Comparison of ENCODE assay signal across 14 cellular contexts in genomic region chr9:94697972-94698581, GRCh38. TPM values are rescaled to one million over a fixed set of nuclear protein-coding genes. Genes with fewer than 3 reads are reported as not detected.
DNase-seq lines count a peak whose midpoint lies in the region; ATAC-seq and TF ChIP-seq lines count a peak whose summit lies in the region.
"Had no signal": no experiment of that assay in that cellular context is flagged by ENCODE, and none has a peak within 500 bp of the region (broad histone marks: within the 10 kb centered on the region; RNA-seq: fewer than 3 reads in every experiment).

No MANE protein-coding gene starts in this region.

- no peaks in the 10 kb centered on the region for H3K79me1 ChIP-seq in mesendoderm (ENCODE audit: low read length)

- no peak overlapping the region for H3K4me2 ChIP-seq in mesendoderm (ENCODE audit: low read length)

- H3K36me3 ChIP-seq in HUES48 (ENCODE audit: control insufficient read depth, insufficient read depth, low read length), result no peaks in the 10 kb centered on the region
- no peaks in the 10 kb centered on the region for H3K36me3 ChIP-seq in mesendoderm (ENCODE audit: control insufficient read depth, insufficient read depth, low read length)
- H3K36me3 ChIP-seq: prostate gland had no signal

- ATAC-seq in GM19351 (IDR thresholded peaks at IDR 0.05; ENCODE audit: unreplicated experiment), result no peak
- ATAC-seq: GM12878, left cardiac atrium had no signal

- POLR2A ChIA-PET in RWPE1 (lab: Yijun Ruan, JAX; ENCODE audit: low non-redundant PET), result no interaction called here

- DNase-seq in AG20443 (ENCODE audit: low spot score) (peak; percentile 37), dedifferentiated amniotic fluid mesenchymal stem cell (ENCODE audit: extremely low spot score) (peak; percentile 33), mesendoderm (peak; percentile 71), RWPE1 (ENCODE audit: low spot score) (no peak), Ammon's horn (ENCODE audit: low spot score) (no peak)
- DNase-seq in stimulated activated CD4-positive, alpha-beta T cell treated with anti-CD3 and anti-CD28 coated beads, Interleukin-12 subunit alpha, Interleukin-12 subunit beta, amount 100 ng/mL, for 4 hours, result no peak
- DNase-seq: activated CD8-positive, alpha-beta memory T cell treated with anti-CD3 and anti-CD28 coated beads for 24 hours; CD4-positive, alpha-beta memory T cell; left cardiac atrium; NCI-H345 had no signal

- H3K27ac ChIP-seq in HUES48 (ENCODE audit: low read depth, low read length), result peak overlapping the region; percentile 24
- no peak overlapping the region for H3K27ac ChIP-seq in mesendoderm (ENCODE audit: low read depth, low read length)
- no peak overlapping the region for H3K27ac ChIP-seq in RWPE1

- H3K23ac ChIP-seq in mesendoderm (ENCODE audit: low read length), result no peak overlapping the region

- no peak overlapping the region for H3K18ac ChIP-seq in mesendoderm (ENCODE audit: low read length)

- no peaks in the 10 kb centered on the region for H3K9me3 ChIP-seq in HUES48 (ENCODE audit: control insufficient read depth, insufficient read depth, low read length)
- H3K9me3 ChIP-seq: prostate gland had no signal

- H3K4me1 ChIP-seq in HUES48 (ENCODE audit: control insufficient read depth, insufficient read depth, low read length) (peaks cover 12% of the 10 kb centered on the region), mesendoderm (ENCODE audit: control insufficient read depth, low read depth, low read length) (peaks cover 10% of the 10 kb centered on the region)

- H2AK5ac ChIP-seq in mesendoderm (ENCODE audit: low read length), result no peak overlapping the region

- H2BK120ac ChIP-seq in mesendoderm (ENCODE audit: low read depth, low read length), result no peak overlapping the region

- TF ChIP-seq CTCF in RWPE1 (conservative IDR thresholded peaks at IDR 0.05; ENCODE audit: low read depth), result no peak

- no peak overlapping the region for H2BK15ac ChIP-seq in mesendoderm (replicated peaks; ENCODE audit: low read depth)

- no peak overlapping the region for H4K8ac ChIP-seq in mesendoderm (ENCODE audit: low read depth, low read length)

- H3K27me3 ChIP-seq in HUES48 (ENCODE audit: control insufficient read depth, insufficient read depth, low read length) (no peaks in the 10 kb centered on the region), mesendoderm (ENCODE audit: insufficient read depth, low read length, poor library complexity) (no peaks in the 10 kb centered on the region)

- CTCF ChIA-PET in RWPE1 (lab: Yijun Ruan, JAX), result interaction anchor here (0.8 to 3.5 kb wide), 3 partner anchors 17 to 430 kb away, joined by 5 to 21 read pairs (median 5); partner anchors contain the start of gene PCAT7

- H2BK5ac ChIP-seq in mesendoderm (ENCODE audit: low read length), result no peak overlapping the region

- no peak overlapping the region for H3K4me3 ChIP-seq in HUES48 (ENCODE audit: low read depth, low read length)
- no peak overlapping the region for H3K4me3 ChIP-seq in mesendoderm (ENCODE audit: low read length)
- H3K4me3 ChIP-seq: GM12878, prostate gland had no signal

- WGBS in mesendoderm (ENCODE audit: extremely low coverage, insufficient coverage, low lambda C conversion rate), result no CpG with 5 or more reads among the region's 5 CpGs

- H3K79me2 ChIP-seq in mesendoderm (ENCODE audit: control insufficient read depth, insufficient read depth, low read length), result no peaks in the 10 kb centered on the region

- H3K4ac ChIP-seq in mesendoderm (ENCODE audit: low read depth, low read length), result peak overlapping the region; percentile 55

- no peak overlapping the region for H3K56ac ChIP-seq in mesendoderm (ENCODE audit: low read length)

- H3K9ac ChIP-seq in HUES48 (ENCODE audit: low read depth, low read length) (no peak overlapping the region), mesendoderm (ENCODE audit: low read length) (no peak overlapping the region)

- H4K5ac ChIP-seq in mesendoderm (ENCODE audit: low read length), result no peak overlapping the region

RNA-seq across cellular contexts. Expression of gene AOPEP, which starts 28.4 kb away (rescaled TPM):
- 6.0 TPM for polyA plus RNA-seq in mesendoderm (2013, experiment 1 of 2)
- 5.6 TPM for polyA plus RNA-seq in mesendoderm (2013, experiment 2 of 2)

RNA-seq across cellular contexts. Expression of gene FBP1, which starts 58.8 kb away (rescaled TPM):
- polyA plus RNA-seq in mesendoderm (2013, experiment 1 of 2), result 1.7 TPM
- 1.2 TPM for polyA plus RNA-seq in mesendoderm (2013, experiment 2 of 2)

Comparison
In these comparisons a context has a peak if more than half of its experiments do, and no peak if none do; other contexts are left out.
1. DNase-seq: peak in AG20443 (single experiment), dedifferentiated amniotic fluid mesenchymal stem cell (single experiment) and mesendoderm (single experiment); none in stimulated activated CD4-positive, alpha-beta T cell treated with anti-CD3 and anti-CD28 coated beads, Interleukin-12 subunit alpha, Interleukin-12 subunit beta, amount 100 ng/mL, for 4 hours (single experiment), RWPE1 (single experiment) and Ammon's horn (single experiment).